Comparison of ENCODE assay signal across 8 cellular contexts in genomic region chr12:52203126-52203921, GRCh38. TPM values are rescaled to one million over a fixed set of nuclear protein-coding genes. Genes with fewer than 3 reads are reported as not detected.
DNase-seq lines count a peak whose midpoint lies in the region; ATAC-seq and TF ChIP-seq lines count a peak whose summit lies in the region.

No MANE protein-coding gene starts in this region.

- H3K9ac ChIP-seq in fibroblast of lung (ENCODE audit: insufficient read depth, low read length) (no peak overlapping the region), neuronal stem cell (ENCODE audit: low read depth, low read length, poor library complexity) (peak overlapping the region; percentile 79)

- DNase-seq in BE2C (peak; percentile 73), HT1080 (ENCODE audit: low read depth) (peak; percentile 73), SJCRH30 (peak; percentile 39 to 40), fibroblast of lung (ENCODE audit: low read depth in 2 of 2) (peak; percentile 66 to 88), neuronal stem cell (ENCODE audit: low spot score) (no peak)

- peak overlapping the region; percentile 80 for H3K18ac ChIP-seq in neuronal stem cell (ENCODE audit: low read length)

- no peak overlapping the region for H2BK5ac ChIP-seq in neuronal stem cell (ENCODE audit: low read length)

- H3K9me3 ChIP-seq in BE2C (no peaks in the 10 kb centered on the region), SJCRH30 (replicated peaks) (no peaks in the 10 kb centered on the region), fibroblast of lung (ENCODE audit: control insufficient read depth, insufficient read depth, low read depth, low read length) (no peaks in the 10 kb centered on the region), neuronal stem cell (replicated peaks in 1 of 2; ENCODE audit: control insufficient read depth in 2 of 2, insufficient read depth in 1 of 2, low read depth in 1 of 2, low read length in 2 of 2) (no peaks in the 10 kb centered on the region)

- WGBS in neuronal stem cell (ENCODE audit: extremely low coverage in 2 of 2, insufficient read length in 2 of 2, insufficient replicate concordance in 1 of 2), 2 donors: no CpG with 5 or more reads among the region's 18 CpGs

- peak overlapping the region; percentile 63 for H3K4me2 ChIP-seq in fibroblast of lung (ENCODE audit: extremely low read depth, insufficient read depth, low read length)
- H3K4me2 ChIP-seq in neuronal stem cell (ENCODE audit: insufficient read depth, low read length, poor library complexity, severe bottlenecking): no peak overlapping the region

- ATAC-seq in GM18861 (IDR thresholded peaks at IDR 0.05; ENCODE audit: unreplicated experiment) (no peak), HG03139 (IDR thresholded peaks at IDR 0.05; ENCODE audit: unreplicated experiment) (no peak), HG03196 (IDR thresholded peaks at IDR 0.05; ENCODE audit: unreplicated experiment) (no peak)

- no peaks in the 10 kb centered on the region for H3K27me3 ChIP-seq in BE2C
- H3K27me3 ChIP-seq in SJCRH30: no peaks in the 10 kb centered on the region
- H3K27me3 ChIP-seq in fibroblast of lung (ENCODE audit: control insufficient read depth, insufficient read depth, low read length): no peaks in the 10 kb centered on the region
- peaks cover 0 to 61% (median 0%) of the 10 kb centered on the region in 3 experiments for H3K27me3 ChIP-seq in neuronal stem cell (ENCODE audit: control insufficient read depth in 3 of 3, insufficient read depth in 3 of 3, low read depth in 1 of 3, low read length in 3 of 3)

- H3K4me3 ChIP-seq in BE2C (ENCODE audit: low read depth, low read length) (peak overlapping the region; percentile 27; the same call in 1 of the 2 replicates), SJCRH30 (peak overlapping the region; percentile 48), fibroblast of lung (replicated peaks in 1 of 4; ENCODE audit: control extremely low read depth in 1 of 4, insufficient read depth in 1 of 4, low read depth in 3 of 4, low read length in 4 of 4) (no peak overlapping the region), neuronal stem cell (ENCODE audit: low read length in 2 of 2) (no peak overlapping the region)

- H3K4me1 ChIP-seq in BE2C: peaks cover 74% of the 10 kb centered on the region
- H3K4me1 ChIP-seq in SJCRH30: peaks cover 86% of the 10 kb centered on the region
- peaks cover 20% of the 10 kb centered on the region for H3K4me1 ChIP-seq in fibroblast of lung (ENCODE audit: control insufficient read depth, extremely low read depth, insufficient read depth, low read length)
- peaks cover 2 to 32% of the 10 kb centered on the region in 2 donors for H3K4me1 ChIP-seq in neuronal stem cell (ENCODE audit: control insufficient read depth in 2 of 2, insufficient read depth in 1 of 2, low read depth in 1 of 2, low read length in 2 of 2)

- no peaks in the 10 kb centered on the region for H3K36me3 ChIP-seq in BE2C
- H3K36me3 ChIP-seq in SJCRH30: no peaks in the 10 kb centered on the region
- no peaks in the 10 kb centered on the region for H3K36me3 ChIP-seq in fibroblast of lung (ENCODE audit: control insufficient read depth, insufficient read depth, low read length)
- no peaks in the 10 kb centered on the region for H3K36me3 ChIP-seq in neuronal stem cell (replicated peaks in 1 of 2; ENCODE audit: control insufficient read depth in 2 of 2, insufficient read depth in 2 of 2, low read length in 2 of 2)

- H2AFZ ChIP-seq in fibroblast of lung (ENCODE audit: low read length) (no peak overlapping the region), neuronal stem cell (ENCODE audit: low read length) (no peak overlapping the region)

- H2BK120ac ChIP-seq in neuronal stem cell (ENCODE audit: low read depth, low read length): no peak overlapping the region

- no peak for TF ChIP-seq CTCF in BE2C (IDR thresholded peaks at IDR 0.05; ENCODE audit: low read depth, low read length)
- no peak for TF ChIP-seq CTCF in fibroblast of lung (conservative IDR thresholded peaks at IDR 0.05 in 1 of 2, IDR thresholded peaks at IDR 0.05 in 1 of 2; ENCODE audit: low read depth in 1 of 2, low read length in 2 of 2)

- H3K79me2 ChIP-seq in fibroblast of lung (ENCODE audit: control insufficient read depth, insufficient read depth, low read length): no peaks in the 10 kb centered on the region

- peak overlapping the region; percentile 17 for H3K4ac ChIP-seq in neuronal stem cell (ENCODE audit: low read length)

- no peak overlapping the region for H4K8ac ChIP-seq in neuronal stem cell (ENCODE audit: low read depth, low read length)

- peak overlapping the region; percentile 56 for H4K91ac ChIP-seq in neuronal stem cell (ENCODE audit: low read depth, low read length, poor library complexity)

- H3K27ac ChIP-seq in SJCRH30: peak overlapping the region; percentile 89
- H3K27ac ChIP-seq in fibroblast of lung (ENCODE audit: insufficient read depth, low read length): no peak overlapping the region
- H3K27ac ChIP-seq in neuronal stem cell (replicated peaks; ENCODE audit: low read length): no peak overlapping the region

- H2BK12ac ChIP-seq in neuronal stem cell (ENCODE audit: low read length): peak overlapping the region; percentile 87

- H2AK5ac ChIP-seq in neuronal stem cell (ENCODE audit: low read depth, low read length): peak overlapping the region; percentile 64

- peak overlapping the region; percentile 96 for H2BK15ac ChIP-seq in neuronal stem cell (ENCODE audit: low read length)

- no peaks in the 10 kb centered on the region for H3K79me1 ChIP-seq in neuronal stem cell (ENCODE audit: low read depth, low read length)

- H3K14ac ChIP-seq in neuronal stem cell (ENCODE audit: low read length): peak overlapping the region; percentile 72

- H3K23ac ChIP-seq in neuronal stem cell (ENCODE audit: low read depth, low read length, poor library complexity): peak overlapping the region; percentile 66

- H4K20me1 ChIP-seq in fibroblast of lung (ENCODE audit: control insufficient read depth, extremely low read depth, insufficient read depth, low read length): no peaks in the 10 kb centered on the region

RNA-seq across cellular contexts. Expression of gene KRT80, which starts 11.5 kb away (rescaled TPM):
- 0.52 TPM for polyA plus RNA-seq in BE2C (2012; ENCODE audit: insufficient read depth, insufficient read length, low read depth)
- 6.7 and 8.2 TPM in 2 replicates for total RNA-seq in HT1080 (2014; rRNA removed; shearing (Covaris generic))
- 33.7 and 34.7 TPM in 2 replicates for polyA plus RNA-seq in HT1080 (2015; cell fraction: cytosol; rRNA removed)
- polyA plus RNA-seq in HT1080 (2015; cell fraction: nucleus; rRNA removed): 29.2 and 33.4 TPM in 2 replicates
- 45.7 and 49.0 TPM in 2 replicates for total RNA-seq in SJCRH30 (2014; rRNA removed; shearing (Covaris generic))
- under 0.01 and 0.17 TPM in 2 replicates for total RNA-seq in fibroblast of lung
- polyA plus RNA-seq in fibroblast of lung: 0.90 and 1.0 TPM in 2 replicates
- polyA plus RNA-seq in fibroblast of lung (2012): 0.83 and 1.1 TPM in 2 replicates
- 0.89 and 1.5 TPM in 2 replicates for polyA minus RNA-seq in fibroblast of lung (ENCODE audit: low replicate concordance)
- polyA plus RNA-seq in neuronal stem cell (2013, experiment 1 of 2): 0.07 TPM
- polyA plus RNA-seq in neuronal stem cell (2013, experiment 2 of 2): 0.07 TPM

RNA-seq across cellular contexts. Expression of gene KRT7, which starts 29.7 kb away (rescaled TPM):
- polyA plus RNA-seq in BE2C (2012; ENCODE audit: insufficient read depth, insufficient read length, low read depth): 1.7 TPM
- 4.9 and 5.1 TPM in 2 replicates for total RNA-seq in HT1080 (2014; rRNA removed; shearing (Covaris generic))
- polyA plus RNA-seq in HT1080 (2015; cell fraction: cytosol; rRNA removed): 29.7 and 34.4 TPM in 2 replicates
- polyA plus RNA-seq in HT1080 (2015; cell fraction: nucleus; rRNA removed): 10.8 and 15.8 TPM in 2 replicates
- 1.5 and 2.8 TPM in 2 replicates for total RNA-seq in SJCRH30 (2014; rRNA removed; shearing (Covaris generic))
- 3.1 and 3.5 TPM in 2 replicates for total RNA-seq in fibroblast of lung
- polyA plus RNA-seq in fibroblast of lung: 3.1 and 8.6 TPM in 2 replicates
- 2.6 and 11.8 TPM in 2 replicates for polyA plus RNA-seq in fibroblast of lung (2012)
- polyA minus RNA-seq in fibroblast of lung (ENCODE audit: low replicate concordance): 25.5 and 29.2 TPM in 2 replicates
- polyA plus RNA-seq in neuronal stem cell (2013, experiment 1 of 2): 0.24 TPM
- 0.18 TPM for polyA plus RNA-seq in neuronal stem cell (2013, experiment 2 of 2)

Comparison
In these comparisons a context has a peak if more than half of its experiments do, and no peak if none do; other contexts are left out.
1. H3K4me3 ChIP-seq: peak in BE2C (single experiment) and SJCRH30 (single experiment); none in fibroblast of lung (0 of 4) and neuronal stem cell (0 of 2).